In the genomic region with DNA sequence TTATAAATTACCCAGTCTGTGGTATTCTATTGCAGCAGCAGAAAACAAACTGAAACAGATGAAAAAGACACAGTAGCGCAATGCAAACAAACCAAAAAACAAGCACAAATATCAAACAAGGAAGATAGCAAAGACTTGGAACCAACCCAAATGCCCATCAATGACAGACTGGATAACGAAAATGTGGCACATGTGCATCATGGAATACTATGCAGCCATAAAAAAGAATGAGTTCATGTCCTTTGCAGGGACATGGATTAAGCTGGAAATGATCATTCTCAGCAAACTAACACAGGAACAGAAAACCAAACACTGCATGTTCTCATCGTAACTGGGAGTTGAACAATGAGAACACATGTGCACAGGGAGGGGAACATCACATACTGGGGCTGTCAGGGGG, we compare ENCODE assay signal across 11 cellular contexts. TPM values are rescaled to one million over a fixed set of nuclear protein-coding genes. Genes with fewer than 3 reads are reported as not detected.
"Had no signal": no experiment of that assay in that cellular context is flagged by ENCODE, and none has a peak within 500 bp of the region (broad histone marks: within the 10 kb centered on the region; RNA-seq: fewer than 3 reads in every experiment).

No MANE protein-coding gene starts in this region.

RNA-seq across cellular contexts. Expression of a gene that starts 25.0 kb away (rescaled TPM):
- total RNA-seq: OCI-LY7 had no signal

RNA-seq across cellular contexts. Expression of a gene that starts 30.2 kb away (rescaled TPM):
- total RNA-seq: OCI-LY7, PC-3, PC-9, Peyer's patch, Right ventricle myocardium inferior, Right ventricle myocardium superior, RPMI7951, SJSA1, SK-MEL-5, T-cell had no signal
- polyA plus RNA-seq: SK-N-SH had no signal
